In genomic region chr16:66325977-66326376, GRCh38 we compare ENCODE assay signal across 28 cellular contexts. TPM values are rescaled to one million over a fixed set of nuclear protein-coding genes. Genes with fewer than 3 reads are reported as not detected.
"Had no signal": no experiment of that assay in that cellular context is flagged by ENCODE, and none has a peak within 500 bp of the region (broad histone marks: within the 10 kb centered on the region; RNA-seq: fewer than 3 reads in every experiment).

No MANE protein-coding gene starts in this region.

- H3K36me3 ChIP-seq: adrenal gland, breast epithelium had no signal

- DNase-seq: activated B cell treated with CpG ODN at 0.5 μM for 24 hours; activated CD4-positive, alpha-beta memory T cell treated with anti-CD3 and anti-CD28 coated beads for 36 hours; activated CD4-positive, alpha-beta T cell treated with anti-CD3 and anti-CD28 coated beads for 4 hours; activated CD4-positive, alpha-beta T cell treated with anti-CD3 and anti-CD28 coated beads, Interleukin-2, amount 50 U/mL, for 1 hour; activated CD4-positive, CD25-positive, alpha-beta regulatory T cell treated with anti-CD3 and anti-CD28 coated beads, Interleukin-2, amount 50 U/mL, for 72 hours; activated CD8-positive, alpha-beta memory T cell treated with anti-CD3 and anti-CD28 coated beads, Interleukin-2, amount 50 U/mL, for 4 hours; activated gamma-delta T cell treated with Interleukin-2 at 50 U/mL for 16 hours; activated naive CD4-positive, alpha-beta T cell treated with anti-CD3 and anti-CD28 coated beads for 36 hours; activated T-cell treated with anti-CD3 and anti-CD28 coated beads for 4 hours; activated T-cell treated with anti-CD3 and anti-CD28 coated beads, Interleukin-2, amount 50 U/mL, for 4 hours; adrenal gland; body of pancreas; NCI-H1092 treated with DMSO at 0.1 percent for 48 hours; NCI-H187 treated with DMSO at 0.1 percent for 48 hours; NCI-H510A; NCI-H774; PC-9; SIG-M5; SW 1271; T-helper 1 cell; T-helper 2 cell; T-helper 9 cell had no signal

- H3K4me3 ChIP-seq: adrenal gland, body of pancreas, breast epithelium, PC-9 had no signal

- H3K4me1 ChIP-seq: adrenal gland, breast epithelium had no signal

- H3K27ac ChIP-seq: adrenal gland, body of pancreas, breast epithelium, PC-9, RWPE1, VCaP had no signal

- H3K4me2 ChIP-seq: PC-9 had no signal

- H2AFZ ChIP-seq: PC-9 had no signal

- H3K27me3 ChIP-seq: adrenal gland, body of pancreas, breast epithelium had no signal

- H3K9me3 ChIP-seq: adrenal gland, body of pancreas, breast epithelium had no signal

RNA-seq across cellular contexts. Expression of gene CDH5, which starts 40.5 kb away (rescaled TPM):
- total RNA-seq: activated B cell treated with CpG ODN at 0.5 μM for 24 hours; activated CD4-positive, alpha-beta memory T cell treated with anti-CD3 and anti-CD28 coated beads for 36 hours; activated naive CD4-positive, alpha-beta T cell treated with anti-CD3 and anti-CD28 coated beads for 36 hours; activated naive CD4-positive, alpha-beta T cell treated with anti-CD3 and anti-CD28 coated beads, Interleukin-2, amount 50 U/mL, for 72 hours; activated T-helper 1 cell treated with anti-CD3 and anti-CD28 coated beads, Interleukin-12 subunit alpha, Interleukin-12 subunit beta, Interleukin-2, Interleukin-4 antibody, amounts not matched to agents 30 ng/mL and 10 ng/mL and 1 ng/mL, durations not matched to agents 14 hours and 24 hours and 36 hours; OCI-LY7 had no signal
